Comparison of ENCODE assay signal across 16 cellular contexts in genomic region chr2:238601433-238602222, GRCh38.
DNase-seq lines count a peak whose midpoint lies in the region; ATAC-seq and TF ChIP-seq lines count a peak whose summit lies in the region.
"Had no signal": no experiment of that assay in that cellular context is flagged by ENCODE, and none has a peak within 500 bp of the region (broad histone marks: within the 10 kb centered on the region; RNA-seq: fewer than 3 reads in every experiment).

No MANE protein-coding gene starts in this region.

- H3K9me3 ChIP-seq in tibial artery: peaks cover 0 to 4% (median 0%) of the 10 kb centered on the region in 3 donors
- H3K9me3 ChIP-seq in Karpas-422 (ENCODE audit: low read length): no peaks in the 10 kb centered on the region
- H3K9me3 ChIP-seq: right lobe of liver had no signal

- no peak for ATAC-seq in GM18868 (IDR thresholded peaks at IDR 0.05; ENCODE audit: unreplicated experiment)
- ATAC-seq: activated T-cell treated with anti-CD3 and anti-CD28 coated beads, Interleukin-2, amount 50 U/mL, for 4 hours; GM12878; right lobe of liver had no signal

- H3K27ac ChIP-seq in epithelial cell of prostate (no peak overlapping the region), tibial artery (peak overlapping the region; percentile 14 to 33), Karpas-422 (ENCODE audit: low read length) (no peak overlapping the region)
- H3K27ac ChIP-seq: cardiac muscle cell, right lobe of liver had no signal

- no peak overlapping the region for H3K4me3 ChIP-seq in tibial artery
- no peak overlapping the region for H3K4me3 ChIP-seq in Karpas-422 (ENCODE audit: low read length)
- H3K4me3 ChIP-seq: cardiac muscle cell, GM12878, right lobe of liver had no signal

- H3K4me1 ChIP-seq in tibial artery (peaks cover 0 to 40% (median 30%) of the 10 kb centered on the region in 4 donors), Karpas-422 (ENCODE audit: low read length) (no peaks in the 10 kb centered on the region)
- H3K4me1 ChIP-seq: right lobe of liver had no signal

- no peak overlapping the region for H3K4me2 ChIP-seq in Karpas-422 (ENCODE audit: low read depth, low read length, poor library complexity, severe bottlenecking)

- H3K9ac ChIP-seq in Karpas-422 (ENCODE audit: low read length): no peak overlapping the region

- intact Hi-C loops in tibial artery (cut with DNase I; ENCODE audit: low total_unique reads): no loop called here

- DNase-seq in LHCN-M2 (ENCODE audit: low read depth): peak; percentile 44
- DNase-seq in epithelial cell of prostate (ENCODE audit: low read depth, low spot score): peak; percentile 18
- peak; percentile 83 for DNase-seq in mesenteric fat pad (ENCODE audit: low spot score)
- DNase-seq in tibial artery: peak; percentile 65 to 72
- no peak for DNase-seq in Karpas-422
- DNase-seq in CD1c-positive myeloid dendritic cell (ENCODE audit: extremely low spot score): no peak
- no peak for DNase-seq in putamen (ENCODE audit: low spot score)
- DNase-seq: activated CD4-positive, CD25-positive, alpha-beta regulatory T cell; activated T-cell treated with anti-CD3 and anti-CD28 coated beads, Interleukin-2, amount 50 U/mL, for 4 hours; glutamatergic neuron; NCI-H446 treated with DMSO at 0.1 percent for 48 hours; right lobe of liver; SHP77 had no signal

- H3K79me2 ChIP-seq in Karpas-422 (ENCODE audit: low read length): no peaks in the 10 kb centered on the region

- H3K9me2 ChIP-seq in Karpas-422 (replicated peaks; ENCODE audit: insufficient read depth, low read length): no peaks in the 10 kb centered on the region

- no peaks in the 10 kb centered on the region for H3K36me3 ChIP-seq in tibial artery
- no peaks in the 10 kb centered on the region for H3K36me3 ChIP-seq in Karpas-422 (ENCODE audit: insufficient read depth, low read length)
- H3K36me3 ChIP-seq: cardiac muscle cell, right lobe of liver had no signal

- no peak overlapping the region for H2AFZ ChIP-seq in Karpas-422 (ENCODE audit: low read length)

- no peak for TF ChIP-seq CTCF in tibial artery (IDR thresholded peaks at IDR 0.05)

- no peaks in the 10 kb centered on the region for H3K27me3 ChIP-seq in tibial artery
- H3K27me3 ChIP-seq in Karpas-422 (ENCODE audit: low read length): no peaks in the 10 kb centered on the region
- H3K27me3 ChIP-seq: cardiac muscle cell, right lobe of liver had no signal

- no peaks in the 10 kb centered on the region for H4K20me1 ChIP-seq in Karpas-422 (ENCODE audit: insufficient read depth, low read depth, low read length)

Comparison
In these comparisons a context has a peak if more than half of its experiments do, and no peak if none do; other contexts are left out.
1. DNase-seq: peak in LHCN-M2 (single experiment), epithelial cell of prostate (single experiment), mesenteric fat pad (single experiment) and tibial artery (2 of 2); none in Karpas-422 (single experiment), CD1c-positive myeloid dendritic cell (single experiment) and putamen (single experiment).
2. H3K27ac ChIP-seq: peak in tibial artery (2 of 2); none in epithelial cell of prostate (single experiment) and Karpas-422 (single experiment).